Comparison of ENCODE assay signal across 9 cellular contexts in the genomic region with DNA sequence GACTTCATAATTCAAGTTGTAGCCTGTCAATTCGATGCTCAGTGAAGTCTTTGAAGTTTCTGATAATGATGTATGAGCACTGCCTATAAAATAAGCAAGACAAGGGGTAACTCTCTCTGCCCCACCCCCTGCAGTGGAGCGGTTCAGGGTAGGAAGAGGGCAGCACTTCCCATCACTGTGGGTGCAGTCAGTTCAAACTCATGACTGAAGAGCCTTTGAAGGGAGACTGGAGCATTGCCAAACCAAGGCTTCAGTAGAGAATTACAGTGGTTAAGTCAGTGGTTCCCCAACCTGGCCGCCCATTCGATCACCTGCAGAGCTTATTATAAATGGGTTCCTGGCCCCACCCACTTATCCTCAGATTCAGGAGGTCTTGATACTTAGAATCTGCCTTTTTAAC.
DNase-seq lines count a peak whose midpoint lies in the region; ATAC-seq and TF ChIP-seq lines count a peak whose summit lies in the region.
"Had no signal": no experiment of that assay in that cellular context is flagged by ENCODE, and none has a peak within 500 bp of the region (broad histone marks: within the 10 kb centered on the region; RNA-seq: fewer than 3 reads in every experiment).

No MANE protein-coding gene starts in this region.

- no peaks in the 10 kb centered on the region for H3K36me3 ChIP-seq in mesenchymal stem cell (ENCODE audit: control insufficient read depth in 1 of 2, insufficient read depth in 2 of 2, low read depth in 1 of 2, low read length in 2 of 2)
- H3K36me3 ChIP-seq in vagina: no peaks in the 10 kb centered on the region
- no peaks in the 10 kb centered on the region for H3K36me3 ChIP-seq in heart left ventricle
- H3K36me3 ChIP-seq: upper lobe of left lung had no signal

- TF ChIP-seq CTCF in vagina (IDR thresholded peaks at IDR 0.05) (no peak), heart left ventricle (IDR thresholded peaks at IDR 0.05) (no peak)

- H3K4me1 ChIP-seq in mesenchymal stem cell (ENCODE audit: control insufficient read depth, insufficient read depth, low read depth, low read length) (peaks cover 1% of the 10 kb centered on the region), vagina (peaks cover 26% of the 10 kb centered on the region), heart left ventricle (peaks cover 0 to 23% (median 6%) of the 10 kb centered on the region in 12 donors)

- H4K91ac ChIP-seq in mesenchymal stem cell (ENCODE audit: low read length): no peak overlapping the region

- no peak overlapping the region for H3K4me3 Mint-ChIP-seq in activated CD8-positive, alpha-beta T cell treated with anti-CD3 and anti-CD28 coated beads, Interleukin-2, amount 10 ng/mL, durations not matched to agents 7 days and 5 days

- peak; percentile 85 for ATAC-seq in activated CD8-positive, alpha-beta T cell treated with anti-CD3 and anti-CD28 coated beads, Interleukin-2, amount 10 ng/mL, durations not matched to agents 7 days and 5 days
- ATAC-seq in heart left ventricle: no peak

- H4K8ac ChIP-seq in mesenchymal stem cell (ENCODE audit: low read length): no peak overlapping the region

- H2AK5ac ChIP-seq in mesenchymal stem cell (ENCODE audit: low read length, severe bottlenecking): no peak overlapping the region

- no peak overlapping the region for H2BK15ac ChIP-seq in mesenchymal stem cell (ENCODE audit: low read depth, poor library complexity, severe bottlenecking)

- no peak overlapping the region for H2AFZ ChIP-seq in mesenchymal stem cell (ENCODE audit: low read depth, low read length)

- intact Hi-C loops in vagina (cut with DNase I): no loop called here
- intact Hi-C loops in heart left ventricle (cut with DNase I): no loop called here

- H3K4ac ChIP-seq in mesenchymal stem cell (ENCODE audit: low read depth in 1 of 2, low read length in 2 of 2): no peak overlapping the region

- H3K79me1 ChIP-seq in mesenchymal stem cell (replicated peaks; ENCODE audit: low read length, poor library complexity, severe bottlenecking): no peaks in the 10 kb centered on the region

- 87% methylated on average over 3 of the region's 4 CpGs for WGBS in mesenchymal stem cell
- 64 to 78% (median 76%) methylated on average over 4 of the region's 4 CpGs for WGBS in heart left ventricle, 4 donors

- H3K14ac ChIP-seq in mesenchymal stem cell (ENCODE audit: low read length in 2 of 2): no peak overlapping the region

- no peak overlapping the region for H3K18ac ChIP-seq in mesenchymal stem cell (ENCODE audit: low read depth in 1 of 2, low read length in 2 of 2)

- CTCF ChIA-PET in activated CD8-positive, alpha-beta T cell treated with anti-CD3 and anti-CD28 coated beads, Interleukin-2, amount 10 ng/mL, durations not matched to agents 7 days and 5 days (lab: Charles Lee): interaction anchor here (1.1 to 1.7 kb wide), 2 partner anchors 9 to 165 kb away, joined by 7 to 10 read pairs; no protein-coding TSS in a partner anchor

- H3K9me3 Mint-ChIP-seq in activated CD8-positive, alpha-beta T cell treated with anti-CD3 and anti-CD28 coated beads, Interleukin-2, amount 10 ng/mL, durations not matched to agents 7 days and 5 days (ENCODE audit: insufficient read depth): no peaks in the 10 kb centered on the region

- H3K27ac ChIP-seq in mesenchymal stem cell (ENCODE audit: low read length, poor library complexity, severe bottlenecking) (no peak overlapping the region), vagina (no peak overlapping the region), heart left ventricle (no peak overlapping the region)
- H3K27ac ChIP-seq: upper lobe of left lung had no signal

- H2BK12ac ChIP-seq in mesenchymal stem cell (ENCODE audit: low read length in 2 of 2): no peak overlapping the region

- no peak for TF ChIP-seq POLR2A in vagina (IDR thresholded peaks at IDR 0.05)
- no peak for TF ChIP-seq POLR2A in heart left ventricle (IDR thresholded peaks at IDR 0.05)

- H3K36me3 Mint-ChIP-seq in activated CD8-positive, alpha-beta T cell treated with anti-CD3 and anti-CD28 coated beads, Interleukin-2, amount 10 ng/mL, durations not matched to agents 7 days and 5 days (ENCODE audit: low read depth): no peaks in the 10 kb centered on the region

- H3K4me1 Mint-ChIP-seq in activated CD8-positive, alpha-beta T cell treated with anti-CD3 and anti-CD28 coated beads, Interleukin-2, amount 10 ng/mL, durations not matched to agents 7 days and 5 days (ENCODE audit: low read depth): peaks cover 13% of the 10 kb centered on the region

- H3K23ac ChIP-seq in mesenchymal stem cell (ENCODE audit: low read length in 2 of 2): no peak overlapping the region

- peaks cover 12% of the 10 kb centered on the region for H3K27me3 Mint-ChIP-seq in activated CD8-positive, alpha-beta T cell treated with anti-CD3 and anti-CD28 coated beads, Interleukin-2, amount 10 ng/mL, durations not matched to agents 7 days and 5 days (ENCODE audit: low read depth)

- no peak overlapping the region for H3K9ac ChIP-seq in mesenchymal stem cell (ENCODE audit: low read length)

- H2BK120ac ChIP-seq in mesenchymal stem cell (ENCODE audit: low read depth, low read length): no peak overlapping the region

- H3K4me3 ChIP-seq in mesenchymal stem cell (ENCODE audit: insufficient read depth in 1 of 2, low read depth in 1 of 2, low read length in 2 of 2): no peak overlapping the region
- H3K4me3 ChIP-seq in vagina: no peak overlapping the region
- H3K4me3 ChIP-seq in heart left ventricle: no peak overlapping the region
- H3K4me3 ChIP-seq: upper lobe of left lung had no signal

- H3K9me3 ChIP-seq in mesenchymal stem cell (ENCODE audit: control insufficient read depth, low read length): no peaks in the 10 kb centered on the region
- H3K9me3 ChIP-seq in vagina: no peaks in the 10 kb centered on the region
- no peaks in the 10 kb centered on the region for H3K9me3 ChIP-seq in heart left ventricle
- H3K9me3 ChIP-seq: upper lobe of left lung had no signal

- peaks cover 24 to 42% of the 10 kb centered on the region in 2 experiments for H3K27me3 ChIP-seq in mesenchymal stem cell (ENCODE audit: control insufficient read depth in 1 of 2, insufficient read depth in 1 of 2, low read length in 2 of 2)
- H3K27me3 ChIP-seq in vagina: no peaks in the 10 kb centered on the region
- peaks cover 0 to 24% (median 14%) of the 10 kb centered on the region in 9 donors for H3K27me3 ChIP-seq in heart left ventricle

- POLR2A ChIA-PET in activated CD8-positive, alpha-beta T cell treated with anti-CD3 and anti-CD28 coated beads, Interleukin-2, amount 10 ng/mL, durations not matched to agents 7 days and 5 days (lab: Charles Lee): no interaction called here

- peak; percentile 75 for DNase-seq in Daoy (ENCODE audit: low read depth)
- DNase-seq in HT1080 (ENCODE audit: low read depth): peak; percentile 20
- DNase-seq in activated CD8-positive, alpha-beta T cell treated with anti-CD3 and anti-CD28 coated beads, Interleukin-2, amount 10 ng/mL, durations not matched to agents 7 days and 5 days: peak; percentile 64
- DNase-seq in midbrain (lab: John Stamatoyannopoulos, UW): peak; percentile 24
- no peak for DNase-seq in mesenchymal stem cell
- DNase-seq in DMS 273 treated with DMSO at 0.1 percent for 48 hours (lab: John Stamatoyannopoulos, UW): no peak
- DNase-seq in vagina (ENCODE audit: extremely low spot score in 2 of 2): no peak
- no peak for DNase-seq in heart left ventricle

- no peak overlapping the region for H3K27ac Mint-ChIP-seq in activated CD8-positive, alpha-beta T cell treated with anti-CD3 and anti-CD28 coated beads, Interleukin-2, amount 10 ng/mL, durations not matched to agents 7 days and 5 days

- no peak overlapping the region for H3K4me2 ChIP-seq in mesenchymal stem cell (ENCODE audit: low read length, poor library complexity, severe bottlenecking)

- H2BK5ac ChIP-seq in mesenchymal stem cell (ENCODE audit: low read depth, low read length, poor library complexity, severe bottlenecking): no peak overlapping the region

Comparison
In these comparisons a context has a peak if more than half of its experiments do, and no peak if none do; other contexts are left out.
1. DNase-seq: peak in Daoy (single experiment), HT1080 (single experiment), activated CD8-positive, alpha-beta T cell treated with anti-CD3 and anti-CD28 coated beads, Interleukin-2, amount 10 ng/mL, durations not matched to agents 7 days and 5 days (single experiment) and midbrain (single experiment); none in mesenchymal stem cell (single experiment), DMS 273 treated with DMSO at 0.1 percent for 48 hours (single experiment), vagina (0 of 2) and heart left ventricle (0 of 5).